30 cellular contexts compared by ENCODE assay signal in the genomic region with DNA sequence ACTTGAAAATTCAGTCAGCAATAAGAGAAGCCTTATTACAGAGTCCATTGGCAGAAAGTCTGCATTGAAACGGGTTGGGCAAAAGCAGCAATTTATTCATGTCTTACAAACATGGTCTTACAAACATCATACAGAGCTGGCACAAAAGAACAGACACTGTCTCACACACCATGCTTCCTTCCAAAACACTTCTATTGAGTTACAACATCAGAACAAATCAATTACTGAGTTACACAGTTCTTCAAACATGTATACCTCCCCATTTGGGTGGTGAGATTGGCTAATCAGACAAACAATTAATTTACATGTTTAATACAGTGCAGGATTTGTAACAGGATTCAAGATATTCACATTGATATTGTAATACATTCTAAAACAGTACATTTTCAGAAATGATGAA. TPM values are rescaled to one million over a fixed set of nuclear protein-coding genes. Genes with fewer than 3 reads are reported as not detected.
"Had no signal": no experiment of that assay in that cellular context is flagged by ENCODE, and none has a peak within 500 bp of the region (broad histone marks: within the 10 kb centered on the region; RNA-seq: fewer than 3 reads in every experiment).

No MANE protein-coding gene starts in this region.

- ATAC-seq: activated CD8-positive, alpha-beta T cell treated with anti-CD3 and anti-CD28 coated beads for 36 hours; activated naive CD8-positive, alpha-beta T cell treated with anti-CD3 and anti-CD28 coated beads, Interleukin-2, amount 50 U/mL, for 24 hours had no signal

- H3K27ac ChIP-seq: ascending aorta, cardiac muscle cell, VCaP had no signal

- DNase-seq: activated B cell treated with CpG ODN at 0.5 μM for 24 hours; activated CD4-positive, alpha-beta memory T cell treated with anti-CD3 and anti-CD28 coated beads for 36 hours; activated CD4-positive, alpha-beta T cell treated with anti-CD3 and anti-CD28 coated beads for 4 hours; activated CD4-positive, alpha-beta T cell treated with anti-CD3 and anti-CD28 coated beads, Interleukin-2, amount 10 ng/mL, durations not matched to agents 24 days and 14 days; activated CD4-positive, alpha-beta T cell treated with anti-CD3 and anti-CD28 coated beads, Interleukin-2, amount 50 U/mL, for 1 hour; activated CD4-positive, alpha-beta T cell treated with anti-CD3 and anti-CD28 coated beads, Interleukin-2, amount 50 U/mL, for 4 hours; activated CD4-positive, CD25-positive, alpha-beta regulatory T cell treated with anti-CD3 and anti-CD28 coated beads, Interleukin-2, amount 50 U/mL, for 72 hours; activated CD8-positive, alpha-beta memory T cell treated with anti-CD3 and anti-CD28 coated beads, Interleukin-2, amount 50 U/mL, for 4 hours; activated CD8-positive, alpha-beta T cell treated with anti-CD3 and anti-CD28 coated beads for 36 hours; activated effector memory CD4-positive, alpha-beta T cell treated with Interleukin-2 at 50 U/mL for 16 hours; activated gamma-delta T cell; activated naive CD4-positive, alpha-beta T cell treated with anti-CD3 and anti-CD28 coated beads, Interleukin-2, amount 10 ng/mL, durations not matched to agents 7 days and 5 days; activated naive CD4-positive, alpha-beta T cell treated with Interleukin-2 at 50 U/mL for 16 hours; activated naive CD8-positive, alpha-beta T cell treated with anti-CD3 and anti-CD28 coated beads, Interleukin-2, amount 10 ng/mL, durations not matched to agents 7 days and 5 days; activated naive CD8-positive, alpha-beta T cell treated with anti-CD3 and anti-CD28 coated beads, Interleukin-2, amount 50 U/mL, for 24 hours; activated T-cell treated with anti-CD3 and anti-CD28 coated beads for 4 hours; activated T-cell treated with anti-CD3 and anti-CD28 coated beads, Interleukin-2, amount 50 U/mL, for 24 hours; activated T-cell treated with anti-CD3 and anti-CD28 coated beads, Interleukin-2, amount 50 U/mL, for 48 hours; amygdala; anterior cingulate cortex; caudate nucleus; T-helper 1 cell; T-helper 2 cell; T-helper 9 cell had no signal

RNA-seq across cellular contexts. Expression of a gene that starts 9.5 kb away (rescaled TPM):
- total RNA-seq: activated B cell treated with CpG ODN at 0.5 μM for 24 hours; activated CD4-positive, alpha-beta memory T cell treated with anti-CD3 and anti-CD28 coated beads for 36 hours; activated CD4-positive, alpha-beta T cell treated with anti-CD3 and anti-CD28 coated beads, Interleukin-2, amount 10 ng/mL, durations not matched to agents 24 days and 14 days; activated CD8-positive, alpha-beta memory T cell treated with anti-CD3 and anti-CD28 coated beads for 36 hours; activated CD8-positive, alpha-beta T cell treated with anti-CD3 and anti-CD28 coated beads for 36 hours; activated naive CD8-positive, alpha-beta T cell treated with anti-CD3 and anti-CD28 coated beads, Interleukin-2, amount 10 ng/mL, durations not matched to agents 7 days and 5 days; activated T-helper 2 cell treated with anti-CD3 and anti-CD28 coated beads, Interferon-gamma antibody, Interleukin-2, Interleukin-4, amounts not matched to agents 10 μg/mL and 5 μg/mL and 100 μg/mL, durations not matched to agents 14 hours and 24 hours and 36 hours; ascending aorta; bronchial epithelial cell; cardiac muscle cell had no signal
